13 cellular contexts compared by ENCODE assay signal in the genomic region with DNA sequence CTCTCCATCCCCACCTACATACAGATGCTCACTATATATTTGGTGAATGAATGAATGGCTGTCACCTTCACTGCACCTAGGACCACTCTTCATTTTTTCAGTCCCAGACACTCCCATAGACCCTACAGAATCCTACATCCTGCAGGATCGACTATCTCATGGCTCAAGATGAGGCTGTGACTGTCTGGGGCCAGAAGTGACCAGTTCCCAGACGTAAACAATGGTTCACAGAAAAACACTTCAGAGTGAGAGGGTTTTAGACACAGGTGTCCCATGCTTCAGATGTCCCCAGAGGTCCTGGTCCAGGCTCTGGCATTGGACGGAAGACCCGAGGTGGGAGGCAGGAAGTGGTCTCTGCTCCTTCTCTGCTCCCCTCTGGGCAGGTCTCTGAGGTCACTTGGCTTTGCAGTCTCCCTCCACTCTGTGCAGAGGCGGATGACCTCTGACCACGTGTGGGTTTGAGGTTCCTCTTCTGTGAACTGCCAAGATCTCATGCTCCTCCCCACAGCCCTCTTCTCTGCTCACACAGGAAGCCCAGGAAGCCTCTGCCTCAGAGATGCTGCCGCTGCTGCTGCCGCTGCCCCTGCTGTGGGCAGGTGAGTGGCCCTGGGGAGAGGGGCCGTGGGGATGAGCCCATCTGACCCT. TPM values are rescaled to one million over a fixed set of nuclear protein-coding genes. Genes with fewer than 3 reads are reported as not detected.
DNase-seq lines count a peak whose midpoint lies in the region; ATAC-seq, FAIRE-seq and TF ChIP-seq lines count a peak whose summit lies in the region.
"Had no signal": no experiment of that assay in that cellular context is flagged by ENCODE, and none has a peak within 500 bp of the region (broad histone marks: within the 10 kb centered on the region; RNA-seq: fewer than 3 reads in every experiment).

No MANE protein-coding gene starts in this region.

- 0 out of 2 replicates have a peak, but pooled peaks cover 3% of the 10 kb centered on the region for H3F3A ChIP-seq in Loucy (ENCODE audit: low read depth)

- peak; percentile 61 to 90 for ATAC-seq in activated T-cell treated with anti-CD3 and anti-CD28 coated beads, Interleukin-2, amount 50 U/mL, for 72 hours (replicated peaks in 1 of 2)
- ATAC-seq: body of pancreas had no signal

- H4K20me1 ChIP-seq in Loucy (ENCODE audit: insufficient read depth, low read length, poor library complexity, severe bottlenecking): no peaks in the 10 kb centered on the region

- H2AFZ ChIP-seq in Loucy (ENCODE audit: low read length): peak overlapping the region; percentile 46; the same call in 1 of the 2 replicates

- H3K9ac ChIP-seq in Loucy (ENCODE audit: low read depth, low read length, poor library complexity, severe bottlenecking): peak overlapping the region; percentile 43

- peak overlapping the region in 6 of 7 donors; percentile 3 to 80 (median 46) for H3K27ac Mint-ChIP-seq in CD4-positive, alpha-beta memory T cell
- peak overlapping the region; percentile 27 for H3K27ac Mint-ChIP-seq in activated T-cell treated with anti-CD3 and anti-CD28 coated beads, Interleukin-2, amount 50 U/mL, for 72 hours

- no peaks in the 10 kb centered on the region for H3K9me2 ChIP-seq in Loucy (replicated peaks; ENCODE audit: low read depth, low read length)

- FAIRE-seq in GM12891 (lab: Jason Lieb, UNC): no peak

- POLR2A ChIA-PET in CD4-positive, alpha-beta memory T cell (lab: Charles Lee; ENCODE audit: partially characterized antibody): no interaction called here
- POLR2A ChIA-PET in A673 (lab: Charles Lee; ENCODE audit: low non-redundant PET): no interaction called here

- no peaks in the 10 kb centered on the region for H3K79me2 ChIP-seq in Loucy (ENCODE audit: insufficient read depth, low read length)

- no peak overlapping the region for H3K27ac ChIP-seq in CD4-positive, alpha-beta memory T cell (ENCODE audit: low read depth, low read length)
- no peak overlapping the region for H3K27ac ChIP-seq in A673 (ENCODE audit: low read depth, low read length, poor library complexity, severe bottlenecking)
- H3K27ac ChIP-seq: body of pancreas had no signal

- H3K4me3 ChIP-seq in CD4-positive, alpha-beta memory T cell (ENCODE audit: low read length in 2 of 2): no peak overlapping the region
- H3K4me3 ChIP-seq in Loucy (ENCODE audit: low read length, poor library complexity, severe bottlenecking): peak overlapping the region; percentile 30
- no peak overlapping the region for H3K4me3 ChIP-seq in A673 (ENCODE audit: low read depth, low read length, poor library complexity, severe bottlenecking)
- H3K4me3 ChIP-seq: body of pancreas had no signal

- H3K4me1 ChIP-seq in CD4-positive, alpha-beta memory T cell (ENCODE audit: insufficient read depth, low read length): peaks cover 20% of the 10 kb centered on the region
- H3K4me1 ChIP-seq in Loucy (ENCODE audit: insufficient read depth, low read length, poor library complexity, severe bottlenecking): peaks cover 20% of the 10 kb centered on the region
- H3K4me1 ChIP-seq in A673 (ENCODE audit: insufficient read depth, low read length, poor library complexity, severe bottlenecking): no peaks in the 10 kb centered on the region

- intact Hi-C loops in CD4-positive, alpha-beta memory T cell (cut with micrococcal nuclease): no loop called here
- intact Hi-C loops in A673 (cut with micrococcal nuclease; ENCODE audit: unreplicated experiment): no loop called here

- CTCF ChIA-PET in CD4-positive, alpha-beta memory T cell (lab: Charles Lee; ENCODE audit: partially characterized antibody): no interaction called here
- CTCF ChIA-PET in A673 (lab: Charles Lee): no interaction called here

- no TSS peak for BruUV-seq in A673 (replicated peaks; lab: Mats Ljungman, UMichigan)

- peaks cover 0 to 4% of the 10 kb centered on the region in 2 donors for H3K27me3 Mint-ChIP-seq in CD4-positive, alpha-beta memory T cell
- peaks cover 10% of the 10 kb centered on the region for H3K27me3 Mint-ChIP-seq in activated T-cell treated with anti-CD3 and anti-CD28 coated beads, Interleukin-2, amount 50 U/mL, for 72 hours (ENCODE audit: low read depth)

- no peak for TF ChIP-seq CTCF in Loucy (conservative IDR thresholded peaks at IDR 0.05; ENCODE audit: low read length)
- no peak for TF ChIP-seq CTCF in A673 (conservative IDR thresholded peaks at IDR 0.05; ENCODE audit: low read depth, low read length)

- peak overlapping the region in 7 of 8 donors; percentile 42 to 73 (median 52) for H3K4me3 Mint-ChIP-seq in CD4-positive, alpha-beta memory T cell
- peak overlapping the region; percentile 47 to 49 for H3K4me3 Mint-ChIP-seq in activated T-cell treated with anti-CD3 and anti-CD28 coated beads, Interleukin-2, amount 50 U/mL, for 72 hours

- H3K36me3 Mint-ChIP-seq in CD4-positive, alpha-beta memory T cell: no peaks in the 10 kb centered on the region
- H3K36me3 Mint-ChIP-seq in activated T-cell treated with anti-CD3 and anti-CD28 coated beads, Interleukin-2, amount 50 U/mL, for 72 hours (ENCODE audit: insufficient read depth in 2 of 2): no peaks in the 10 kb centered on the region

- peak overlapping the region; percentile 44 for H3K4me2 ChIP-seq in Loucy (ENCODE audit: low read depth, low read length, poor library complexity, severe bottlenecking)

- H3K36me3 ChIP-seq in CD4-positive, alpha-beta memory T cell (ENCODE audit: insufficient read depth, low read length): no peaks in the 10 kb centered on the region
- H3K36me3 ChIP-seq in Loucy (ENCODE audit: insufficient read depth, low read length): no peaks in the 10 kb centered on the region
- no peaks in the 10 kb centered on the region for H3K36me3 ChIP-seq in A673 (ENCODE audit: insufficient read depth, low read length, poor library complexity, severe bottlenecking)

- no peak for TF ChIP-seq POLR2A in GM12891 (IDR thresholded peaks at IDR 0.05; ENCODE audit: low read depth, low read length)

- no peaks in the 10 kb centered on the region for H3K9me3 Mint-ChIP-seq in CD4-positive, alpha-beta memory T cell
- H3K9me3 Mint-ChIP-seq in activated T-cell treated with anti-CD3 and anti-CD28 coated beads, Interleukin-2, amount 50 U/mL, for 72 hours: no peaks in the 10 kb centered on the region

- H3K9me3 ChIP-seq in CD4-positive, alpha-beta memory T cell (ENCODE audit: control insufficient read depth in 1 of 2, low read length in 2 of 2): no peaks in the 10 kb centered on the region
- no peaks in the 10 kb centered on the region for H3K9me3 ChIP-seq in Loucy (ENCODE audit: insufficient read depth, low read depth, low read length)
- H3K9me3 ChIP-seq in A673 (ENCODE audit: low read depth, low read length, poor library complexity, severe bottlenecking): no peaks in the 10 kb centered on the region
- H3K9me3 ChIP-seq: body of pancreas had no signal

- H3K27me3 ChIP-seq in CD4-positive, alpha-beta memory T cell (ENCODE audit: insufficient read depth, low read length): peaks cover 7% of the 10 kb centered on the region
- H3K27me3 ChIP-seq in Loucy (ENCODE audit: insufficient read depth, low read length, poor library complexity, severe bottlenecking): no peaks in the 10 kb centered on the region
- H3K27me3 ChIP-seq in A673 (replicated peaks; ENCODE audit: insufficient read depth, low read depth, low read length, poor library complexity): peaks cover 21% of the 10 kb centered on the region
- H3K27me3 ChIP-seq: body of pancreas had no signal

- DNase-seq in CD4-positive, alpha-beta memory T cell: peak in 3 of 5 donors; percentile 4 to 8 (median 5)
- peak; percentile 27 to 39 for DNase-seq in activated T-cell treated with anti-CD3 and anti-CD28 coated beads, Interleukin-2, amount 50 U/mL, for 72 hours
- peak; percentile 27 for DNase-seq in mucosa of gallbladder (ENCODE audit: low spot score)
- DNase-seq in A673 (ENCODE audit: low spot score): no peak
- no peak for DNase-seq in GM12891 (ENCODE audit: insufficient read length, low spot score)
- DNase-seq in NCI-H2171 (lab: John Stamatoyannopoulos, UW): no peak
- no peak for DNase-seq in COLO829 (ENCODE audit: low spot score)
- DNase-seq: DMS79, NCI-H1694 had no signal

- H3K4me1 Mint-ChIP-seq in CD4-positive, alpha-beta memory T cell: peaks cover 5 to 25% (median 15%) of the 10 kb centered on the region in 4 donors
- H3K4me1 Mint-ChIP-seq in activated T-cell treated with anti-CD3 and anti-CD28 coated beads, Interleukin-2, amount 50 U/mL, for 72 hours (ENCODE audit: low read depth): peaks cover 23% of the 10 kb centered on the region

TF ChIP-seq in GM12891, 5 proteins besides CTCF, POLR2A, EP300 and RAD21:
- TF ChIP-seq PAX5 (IDR thresholded peaks at IDR 0.05; ENCODE audit: insufficient read depth, low read length, severe bottlenecking) (no peak), SPI1 (IDR thresholded peaks at IDR 0.05; ENCODE audit: low read depth, low read length) (no peak), POLR2AphosphoS5 (IDR thresholded peaks at IDR 0.05; ENCODE audit: low read depth, low read length) (no peak), TAF1 (IDR thresholded peaks at IDR 0.05; ENCODE audit: low read depth, low read length) (no peak), POU2F2 (IDR thresholded peaks at IDR 0.05; ENCODE audit: low read depth, low read length) (no peak)

RNA-seq across cellular contexts. Expression of a gene that starts 24.9 kb away (rescaled TPM):
- total RNA-seq in CD4-positive, alpha-beta memory T cell: under 1 TPM; 0.25 to 0.52 TPM
- polyA plus RNA-seq in CD4-positive, alpha-beta memory T cell: under 1 TPM in 1 of 2 donors, not detected in 1; 0.57 TPM
- not detected for total RNA-seq in activated T-cell treated with anti-CD3 and anti-CD28 coated beads, Interleukin-2, amount 50 U/mL, for 72 hours
- 3.5 TPM for total RNA-seq in mucosa of gallbladder
- not detected in 2 replicates for total RNA-seq in A673 (2021)
- polyA plus RNA-seq in GM12891 (2012; ENCODE audit: low read depth, missing spikeins): not detected
- total RNA-seq: body of pancreas; myocyte; T-helper 1 cell treated with Interleukin-12 subunit alpha and Interleukin-12 subunit beta and Interleukin-4 antibody, amounts not matched to agents 30 ng/mL and 1 ng/mL, for 36 hours had no signal

RNA-seq across cellular contexts. Expression of a gene that starts 42.3 kb away (rescaled TPM):
- 1 to 10 TPM; 3.4 to 3.9 TPM for total RNA-seq in CD4-positive, alpha-beta memory T cell
- polyA plus RNA-seq in CD4-positive, alpha-beta memory T cell: 1 to 10 TPM; 2.4 to 2.6 TPM
- total RNA-seq in activated T-cell treated with anti-CD3 and anti-CD28 coated beads, Interleukin-2, amount 50 U/mL, for 72 hours: 1 to 10 TPM in 1 of 2 donors, under 1 TPM in 1; 0.74 to 1.6 TPM
- total RNA-seq in mucosa of gallbladder (6.3 TPM), A673 (2021) (not detected in 2 replicates)
- not detected for polyA plus RNA-seq in GM12891 (2012; ENCODE audit: low read depth, missing spikeins)
- total RNA-seq: myocyte had no signal

RNA-seq across cellular contexts. Expression of a gene that starts 57.9 kb away (rescaled TPM):
- under 1 TPM; 0.47 to 0.58 TPM for total RNA-seq in CD4-positive, alpha-beta memory T cell
- not detected for polyA plus RNA-seq in CD4-positive, alpha-beta memory T cell
- total RNA-seq in activated T-cell treated with anti-CD3 and anti-CD28 coated beads, Interleukin-2, amount 50 U/mL, for 72 hours: 1 to 10 TPM; 1.7 to 2.6 TPM
- total RNA-seq in mucosa of gallbladder: 8.3 TPM
- total RNA-seq in A673 (2021): not detected in 2 replicates
- polyA plus RNA-seq in GM12891 (2012; ENCODE audit: low read depth, missing spikeins): 2.2 TPM
- total RNA-seq: myocyte had no signal

RNA-seq across cellular contexts. Expression of a gene that starts 58.8 kb away (rescaled TPM):
- 10 to 100 TPM; 11.4 TPM for total RNA-seq in CD4-positive, alpha-beta memory T cell
- polyA plus RNA-seq in CD4-positive, alpha-beta memory T cell: 1 to 10 TPM; 1.4 to 9.2 TPM
- 10 to 100 TPM; 10.7 to 11.9 TPM for total RNA-seq in activated T-cell treated with anti-CD3 and anti-CD28 coated beads, Interleukin-2, amount 50 U/mL, for 72 hours
- total RNA-seq in mucosa of gallbladder (12.1 TPM), A673 (2021) (11.8 and 13.4 TPM in 2 replicates)
- 1.7 TPM for polyA plus RNA-seq in GM12891 (2012; ENCODE audit: low read depth, missing spikeins)

Comparison
In these comparisons a context has a peak if more than half of its experiments do, and no peak if none do; other contexts are left out.
1. DNase-seq: peak in CD4-positive, alpha-beta memory T cell (3 of 5), activated T-cell treated with anti-CD3 and anti-CD28 coated beads, Interleukin-2, amount 50 U/mL, for 72 hours (2 of 2) and mucosa of gallbladder (single experiment); none in A673 (single experiment), GM12891 (single experiment), NCI-H2171 (single experiment) and COLO829 (single experiment).